Comparison of ENCODE assay signal across 8 cellular contexts in genomic region chr10:86365346-86366032, GRCh38. TPM values are rescaled to one million over a fixed set of nuclear protein-coding genes. Genes with fewer than 3 reads are reported as not detected.
A peak's percentile ranks its signal among the peaks of the same experiment; 100 is the strongest.
DNase-seq lines count a peak whose midpoint lies in the region; ATAC-seq and TF ChIP-seq lines count a peak whose summit lies in the region.

No MANE protein-coding gene starts in this region.

- peaks cover 0 to 3% (median 0%) of the 10 kb centered on the region in 8 donors for H3K9me3 Mint-ChIP-seq in CD4-positive, alpha-beta memory T cell

- no peak overlapping the region for H3K4me3 ChIP-seq in CD4-positive, alpha-beta memory T cell (ENCODE audit: low read length in 2 of 2)
- H3K4me3 ChIP-seq in epithelial cell of esophagus (ENCODE audit: low read length): peak overlapping the region; percentile 2

- ATAC-seq in HG02973 (IDR thresholded peaks at IDR 0.05; ENCODE audit: unreplicated experiment) (no peak), HG03378 (IDR thresholded peaks at IDR 0.05; ENCODE audit: unreplicated experiment) (no peak), GM19395 (IDR thresholded peaks at IDR 0.05; ENCODE audit: unreplicated experiment) (no peak)

- H3K27me3 ChIP-seq in CD4-positive, alpha-beta memory T cell (ENCODE audit: insufficient read depth, low read length): peaks cover 26% of the 10 kb centered on the region

- H3K27ac Mint-ChIP-seq in CD4-positive, alpha-beta memory T cell: peak overlapping the region in 2 of 7 donors; percentile 17 to 25

- H3K36me3 ChIP-seq in CD4-positive, alpha-beta memory T cell (ENCODE audit: insufficient read depth, low read length): no peaks in the 10 kb centered on the region

- no peaks in the 10 kb centered on the region for H3K9me3 ChIP-seq in CD4-positive, alpha-beta memory T cell (ENCODE audit: control insufficient read depth in 1 of 2, low read length in 2 of 2)

- DNase-seq in CD4-positive, alpha-beta memory T cell: no peak
- DNase-seq in NCI-H69 (lab: John Stamatoyannopoulos, UW) (peak; percentile 52), epithelial cell of esophagus (ENCODE audit: low read depth) (no peak), occipital lobe (lab: John Stamatoyannopoulos, UW) (peak; percentile 42), cerebellum (ENCODE audit: low spot score) (no peak)

- no peaks in the 10 kb centered on the region for H3K36me3 Mint-ChIP-seq in CD4-positive, alpha-beta memory T cell

- peaks cover 45 to 47% of the 10 kb centered on the region in 2 donors for H3K27me3 Mint-ChIP-seq in CD4-positive, alpha-beta memory T cell

- no peak overlapping the region for H3K27ac ChIP-seq in CD4-positive, alpha-beta memory T cell (ENCODE audit: low read depth, low read length)

- CTCF ChIA-PET in CD4-positive, alpha-beta memory T cell (lab: Charles Lee; ENCODE audit: partially characterized antibody): interaction anchor here (1.2 kb wide), 1 partner anchor 9 kb away, joined by 3 read pairs; no protein-coding TSS in a partner anchor

- peak overlapping the region; percentile 62 to 89 (median 80) for H3K4me3 Mint-ChIP-seq in CD4-positive, alpha-beta memory T cell

- peaks cover 22% of the 10 kb centered on the region for H3K4me1 ChIP-seq in CD4-positive, alpha-beta memory T cell (ENCODE audit: insufficient read depth, low read length)

- POLR2A ChIA-PET in CD4-positive, alpha-beta memory T cell (lab: Charles Lee; ENCODE audit: partially characterized antibody): no interaction called here

- H3K4me1 Mint-ChIP-seq in CD4-positive, alpha-beta memory T cell: peaks cover 5 to 34% (median 14%) of the 10 kb centered on the region in 4 donors

- no peak for TF ChIP-seq CTCF in epithelial cell of esophagus (IDR thresholded peaks at IDR 0.05; ENCODE audit: insufficient read depth, low read depth, low read length, missing control alignments)

- intact Hi-C loops in CD4-positive, alpha-beta memory T cell (cut with micrococcal nuclease): no loop called here

RNA-seq across cellular contexts. Expression of gene GRID1, which starts 1.1 kb away (rescaled TPM):
- total RNA-seq in CD4-positive, alpha-beta memory T cell: not detected
- not detected for polyA plus RNA-seq in CD4-positive, alpha-beta memory T cell
- total RNA-seq in occipital lobe (16.5 TPM), cerebellum (15.8 TPM)

Comparison
In these comparisons a context has a peak if more than half of its experiments do, and no peak if none do; other contexts are left out.
1. DNase-seq: peak in NCI-H69 (single experiment) and occipital lobe (single experiment); none in CD4-positive, alpha-beta memory T cell (0 of 5), epithelial cell of esophagus (single experiment) and cerebellum (single experiment).
2. RNA of gene GRID1, which starts 1.1 kb away (total RNA-seq): 16.5 TPM in occipital lobe (single experiment) and 15.8 TPM in cerebellum (single experiment); not detected in CD4-positive, alpha-beta memory T cell; every median in the first group is over 10 times any median in the second.